In the genomic region with DNA sequence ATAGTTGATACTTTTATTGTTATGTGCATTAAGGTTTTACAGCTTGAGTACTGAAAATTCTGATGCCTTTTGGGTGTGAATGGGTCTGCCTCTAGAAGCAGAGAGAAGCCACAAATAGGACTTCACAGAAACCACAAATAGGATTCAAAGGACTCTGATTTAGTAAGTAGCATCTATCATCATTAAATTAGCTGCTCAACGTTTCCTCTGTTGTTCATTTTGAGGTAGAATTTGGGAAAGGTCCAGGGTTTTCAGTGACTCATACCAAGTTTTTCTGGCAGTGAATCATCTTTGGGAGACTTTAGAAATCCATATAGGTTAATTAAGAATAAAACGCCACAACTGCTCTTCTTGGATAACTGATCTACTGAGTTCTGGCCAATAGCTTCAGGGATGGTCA, we compare ENCODE assay signal across 14 cellular contexts.
DNase-seq lines count a peak whose midpoint lies in the region; ATAC-seq and TF ChIP-seq lines count a peak whose summit lies in the region.
"Had no signal": no experiment of that assay in that cellular context is flagged by ENCODE, and none has a peak within 500 bp of the region (broad histone marks: within the 10 kb centered on the region; RNA-seq: fewer than 3 reads in every experiment).

No MANE protein-coding gene starts in this region.

- no peak overlapping the region for H3K4me3 ChIP-seq in astrocyte of the spinal cord (ENCODE audit: low read depth, low read length)
- H3K4me3 ChIP-seq: BLaER1, left ventricle myocardium inferior, uterus had no signal

- ATAC-seq in left ventricle myocardium superior (no peak), HG03469 (IDR thresholded peaks at IDR 0.05; ENCODE audit: unreplicated experiment) (no peak)

- in situ Hi-C loops in astrocyte of the spinal cord (cut with HindIII; ENCODE audit: low sequenced_read_pairs), result no loop called here

- TF ChIP-seq CTCF in astrocyte of the spinal cord (IDR thresholded peaks at IDR 0.05; ENCODE audit: low read depth, low read length), result no peak

- intact Hi-C loops in left ventricle myocardium superior (cut with micrococcal nuclease), result no loop called here

- DNase-seq in AG08395 (ENCODE audit: low spot score), result peak; percentile 5
- DNase-seq in HT1080 (ENCODE audit: low read depth), result peak; percentile 84
- DNase-seq in astrocyte of the spinal cord (ENCODE audit: low read depth, low spot score), result peak; percentile 85
- peak; percentile 83 for DNase-seq in iris pigment epithelial cell (ENCODE audit: low read depth)
- DNase-seq in DMS153 treated with DMSO at 0.1 percent for 48 hours (lab: John Stamatoyannopoulos, UW; ENCODE audit: unreplicated experiment), result no peak
- no peak for DNase-seq in OCI-M2 (lab: John Stamatoyannopoulos, UW; ENCODE audit: unreplicated experiment)
- DNase-seq in left ventricle myocardium superior, result no peak
- DNase-seq: glutamatergic neuron, left ventricle myocardium inferior, NCI-H2081 treated with DMSO at 0.1 percent for 48 hours, nucleus accumbens, uterus had no signal

Comparison
In these comparisons a context has a peak if more than half of its experiments do, and no peak if none do; other contexts are left out.
1. DNase-seq: peak in AG08395 (single experiment), HT1080 (single experiment), astrocyte of the spinal cord (single experiment) and iris pigment epithelial cell (single experiment); none in DMS153 treated with DMSO at 0.1 percent for 48 hours (single experiment), OCI-M2 (single experiment) and left ventricle myocardium superior (single experiment).